ENCODE assay signal across 26 cellular contexts in genomic region chr4:141680060-141680459, GRCh38. TPM values are rescaled to one million over a fixed set of nuclear protein-coding genes. Genes with fewer than 3 reads are reported as not detected.
DNase-seq lines count a peak whose midpoint lies in the region; ATAC-seq, FAIRE-seq and TF ChIP-seq lines count a peak whose summit lies in the region.
"Had no signal": no experiment of that assay in that cellular context is flagged by ENCODE, and none has a peak within 500 bp of the region (broad histone marks: within the 10 kb centered on the region; RNA-seq: fewer than 3 reads in every experiment).

No MANE protein-coding gene starts in this region.

- no peaks in the 10 kb centered on the region for H3K9me1 ChIP-seq in keratinocyte (ENCODE audit: control insufficient read depth, extremely low read depth, insufficient read depth, low read length)

- H3K9ac ChIP-seq in keratinocyte (ENCODE audit: control insufficient read depth, extremely low read depth, insufficient read depth, low read length), result no peak overlapping the region
- H3K9ac ChIP-seq: GM23248 had no signal

- no peak for TF ChIP-seq CTCF in HEK293 (tag by site-specific recombination; IDR thresholded peaks at IDR 0.05)
- no peak for TF ChIP-seq CTCF in VCaP (conservative IDR thresholded peaks at IDR 0.05)
- no peak for TF ChIP-seq CTCF in keratinocyte (optimal IDR thresholded peaks at IDR 0.05 in 1 of 3, IDR thresholded peaks at IDR 0.05 in 1 of 3, conservative IDR thresholded peaks at IDR 0.05 in 1 of 3; ENCODE audit: extremely low read depth in 1 of 3, insufficient read depth in 2 of 3, low read length in 3 of 3)
- no peak for TF ChIP-seq CTCF in thoracic aorta (IDR thresholded peaks at IDR 0.05)

- no peak for DNase-seq in keratinocyte (ENCODE audit: low read depth, low spot score)
- DNase-seq in thoracic aorta (ENCODE audit: low spot score), result no peak
- no peak for DNase-seq in cortex of kidney (lab: John Stamatoyannopoulos, UW)
- DNase-seq in SW480 (ENCODE audit: low spot score), result no peak
- DNase-seq in NOMO-1 (lab: John Stamatoyannopoulos, UW; ENCODE audit: unreplicated experiment in 2 of 2), result no peak
- DNase-seq: ACHN; C1 segment of cervical spinal cord; DMS 273 treated with DMSO at 0.1 percent for 48 hours; GM23248; HCEC 1CT; IMR-90; NCI-H1092 treated with DMSO at 0.1 percent for 48 hours; NCI-H146; NCI-H2081; NCI-H446 treated with DMSO at 0.1 percent for 48 hours; NCI-H69; NK-92 treated with Interleukin-12 subunit alpha and Interleukin-12 subunit beta, amount 100 ng/mL, for 24 hours; Right ventricle myocardium superior; T-helper 1 cell had no signal

- peak overlapping the region; percentile 49 for H2AFZ ChIP-seq in keratinocyte (ENCODE audit: control insufficient read depth, low read length)
- H2AFZ ChIP-seq: GM23248 had no signal

- POLR2A ChIA-PET in HEK293 (lab: Yijun Ruan, JAX), result no interaction called here

- no peaks in the 10 kb centered on the region for H3K36me3 ChIP-seq in HEK293 (ENCODE audit: control insufficient read depth in 2 of 2, insufficient read depth in 1 of 2, low read length in 2 of 2)
- H3K36me3 ChIP-seq in keratinocyte (ENCODE audit: control insufficient read depth in 2 of 2, extremely low read depth in 1 of 2, insufficient read depth in 2 of 2, low read length in 2 of 2), result no peaks in the 10 kb centered on the region
- no peaks in the 10 kb centered on the region for H3K36me3 ChIP-seq in thoracic aorta

- FAIRE-seq in keratinocyte (lab: Jason Lieb, UNC), result no peak
- FAIRE-seq: G401.6, GM19239 had no signal

- H4K20me1 ChIP-seq in keratinocyte (ENCODE audit: control insufficient read depth, extremely low read depth, insufficient read depth, low read length), result no peaks in the 10 kb centered on the region

- dilution Hi-C loops in keratinocyte (cut with MboI; ENCODE audit: extremely low pct_ligation_motif_present, low sequenced_read_pairs), result no loop called here

- H3K4me1 ChIP-seq in HEK293 (ENCODE audit: control insufficient read depth, insufficient read depth, low read length) (peaks cover 9% of the 10 kb centered on the region), keratinocyte (ENCODE audit: control insufficient read depth, extremely low read depth, insufficient read depth, low read length) (no peaks in the 10 kb centered on the region), thoracic aorta (ENCODE audit: control insufficient read depth in 1 of 2, low read depth in 2 of 2) (peaks cover 0 to 8% of the 10 kb centered on the region in 2 donors)

- no peak overlapping the region for H3K4me3 ChIP-seq in HEK293 (ENCODE audit: low read depth, low read length)
- no peak overlapping the region for H3K4me3 ChIP-seq in keratinocyte (ENCODE audit: control insufficient read depth in 2 of 3, extremely low read depth in 1 of 3, insufficient read depth in 2 of 3, low read depth in 1 of 3, low read length in 3 of 3)
- H3K4me3 ChIP-seq in thoracic aorta, result peak overlapping the region; percentile 18
- H3K4me3 ChIP-seq: GM23248, SK-N-MC had no signal

- H3K27ac ChIP-seq in HEK293 (ENCODE audit: extremely low read depth, low read depth, low read length) (no peak overlapping the region), VCaP (peak overlapping the region; percentile 25), keratinocyte (ENCODE audit: control insufficient read depth, insufficient read depth, low read length) (no peak overlapping the region), thoracic aorta (no peak overlapping the region)
- H3K27ac ChIP-seq: GM23248, SK-N-MC had no signal

- H3K9me3 ChIP-seq in HEK293 (ENCODE audit: control insufficient read depth, insufficient read depth, low read depth, low read length) (no peaks in the 10 kb centered on the region), keratinocyte (ENCODE audit: control insufficient read depth, low read depth, low read length) (no peaks in the 10 kb centered on the region), thoracic aorta (no peaks in the 10 kb centered on the region)

- no peaks in the 10 kb centered on the region for H3K79me2 ChIP-seq in keratinocyte (ENCODE audit: control insufficient read depth, insufficient read depth, low read length)

- H3K27me3 ChIP-seq in keratinocyte (ENCODE audit: control insufficient read depth, extremely low read depth, insufficient read depth, low read length) (no peaks in the 10 kb centered on the region), thoracic aorta (replicated peaks; ENCODE audit: insufficient read depth) (no peaks in the 10 kb centered on the region)

- H3K4me2 ChIP-seq in keratinocyte (ENCODE audit: control insufficient read depth, extremely low read depth, insufficient read depth, low read depth, low read length), result no peak overlapping the region

- CTCF ChIA-PET in HEK293 (lab: Yijun Ruan, JAX), result interaction anchor here (0.6 to 1.3 kb wide), 3 partner anchors 28 to 525 kb away, joined by 3 to 4 read pairs (median 3); partner anchors contain the start of gene IL15

- no peak for ATAC-seq in thoracic aorta (ENCODE audit: insufficient number of reproducible peaks, low FRiP score, low read depth)
- no peak for ATAC-seq in GM21526 (IDR thresholded peaks at IDR 0.05; ENCODE audit: low FRiP score, unreplicated experiment)

TF ChIP-seq in HEK293, 187 proteins besides CTCF, POLR2A, EP300 and RAD21:
- TF ChIP-seq ZNF843 (tag by site-specific recombination; IDR thresholded peaks at IDR 0.05) (peak; percentile 47; the same call in 1 of the 2 replicates), FEZF1 (tag by site-specific recombination; IDR thresholded peaks at IDR 0.05) (peak; percentile 73), ZNF626 (tag by site-specific recombination; IDR thresholded peaks at IDR 0.05) (no peak)

RNA-seq across cellular contexts. Expression of gene IL15, which starts 43.7 kb away (rescaled TPM):
- polyA plus RNA-seq in keratinocyte, result 0.70 to 1.4 TPM (median 0.99 TPM) in 3 replicates
- not detected for polyA plus RNA-seq in keratinocyte (2011; ENCODE audit: low read depth)
- polyA plus RNA-seq in keratinocyte (2011; cell fraction: cytosol; rRNA removed), result 0.60 and 0.74 TPM in 2 replicates
- 1.2 and 2.7 TPM in 2 replicates for polyA plus RNA-seq in keratinocyte (2011; cell fraction: nucleus; rRNA removed)
- 0.38 and 0.78 TPM in 2 replicates for polyA plus RNA-seq in keratinocyte (2012; ENCODE audit: low replicate concordance)
- polyA minus RNA-seq in keratinocyte, result 0.43 to 1.2 TPM (median 0.49 TPM) in 3 replicates
- not detected for polyA minus RNA-seq in keratinocyte (2011; cell fraction: cytosol; rRNA and poly(A)+ RNA removed)
- polyA minus RNA-seq in keratinocyte (2011; cell fraction: nucleus; rRNA and poly(A)+ RNA removed), result 1.5 and 2.0 TPM in 2 replicates
- 10 to 100 TPM in 1 of 2 donors, 1 to 10 TPM in 1; 9.3 to 12.6 TPM for total RNA-seq in thoracic aorta
- total RNA-seq: OCI-LY7 had no signal
